ENCODE assay signal across 29 cellular contexts in the genomic region with DNA sequence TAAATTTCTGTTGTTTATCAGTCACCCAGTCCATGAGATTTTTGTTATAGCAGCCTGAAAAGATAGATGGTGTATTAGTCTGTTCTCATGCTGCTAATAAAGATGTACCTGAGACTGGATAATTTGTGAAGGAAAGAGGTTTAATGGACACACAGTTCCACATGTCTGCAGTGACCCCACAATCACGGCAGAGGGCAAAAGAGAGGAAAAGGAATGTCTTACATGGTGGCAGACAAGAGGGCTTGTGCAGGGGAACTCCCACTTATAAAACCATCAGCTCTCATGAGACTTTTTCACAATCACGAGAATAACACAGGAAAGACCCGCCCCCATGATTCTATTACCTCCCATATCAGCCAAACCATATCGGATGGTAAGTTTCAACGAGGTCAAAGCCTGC.
"Had no signal": no experiment of that assay in that cellular context is flagged by ENCODE, and none has a peak within 500 bp of the region (broad histone marks: within the 10 kb centered on the region; RNA-seq: fewer than 3 reads in every experiment).

No MANE protein-coding gene starts in this region.

- H3K4me3 Mint-ChIP-seq: activated naive CD4-positive, alpha-beta T cell treated with anti-CD3 and anti-CD28 coated beads, Interleukin-2, amount 10 ng/mL, durations not matched to agents 7 days and 5 days; mesothelial cell of epicardium; naive B cell; stimulated activated naive B cell treated with anti-CD40 and anti-IgM and Interleukin-4, amounts not matched to agents 10 μg/mL and 1 μg/mL and 100 μg/mL, for 72 hours had no signal

- H3K27ac Mint-ChIP-seq: activated naive CD4-positive, alpha-beta T cell treated with anti-CD3 and anti-CD28 coated beads, Interleukin-2, amount 10 ng/mL, durations not matched to agents 7 days and 5 days; mesothelial cell of epicardium; naive B cell; progenitor cell of endocrine pancreas; stimulated activated naive B cell treated with anti-CD40 and anti-IgM and Interleukin-4, amounts not matched to agents 10 μg/mL and 1 μg/mL and 100 μg/mL, for 72 hours had no signal

- H3K4me3 ChIP-seq: breast epithelium, gastroesophageal sphincter, ovary, sigmoid colon, stomach, thyroid gland, upper lobe of left lung, vagina had no signal

- ATAC-seq: gastroesophageal sphincter; left cardiac atrium; left ventricle myocardium superior; stimulated activated naive B cell treated with anti-CD40 and anti-IgM and Interleukin-4, amounts not matched to agents 10 μg/mL and 1 μg/mL and 100 μg/mL, for 72 hours had no signal

- H3K4me1 Mint-ChIP-seq: activated naive CD4-positive, alpha-beta T cell treated with anti-CD3 and anti-CD28 coated beads, Interleukin-2, amount 10 ng/mL, durations not matched to agents 7 days and 5 days; mesothelial cell of epicardium; naive B cell; stimulated activated naive B cell treated with anti-CD40 and anti-IgM and Interleukin-4, amounts not matched to agents 10 μg/mL and 1 μg/mL and 100 μg/mL, for 72 hours had no signal

- H3K4me1 ChIP-seq: breast epithelium, gastroesophageal sphincter, sigmoid colon, stomach, thyroid gland, upper lobe of left lung, vagina had no signal

- H3K36me3 Mint-ChIP-seq: activated naive CD4-positive, alpha-beta T cell treated with anti-CD3 and anti-CD28 coated beads, Interleukin-2, amount 10 ng/mL, durations not matched to agents 7 days and 5 days; mesothelial cell of epicardium; naive B cell; stimulated activated naive B cell treated with anti-CD40 and anti-IgM and Interleukin-4, amounts not matched to agents 10 μg/mL and 1 μg/mL and 100 μg/mL, for 72 hours had no signal

- H3K27me3 ChIP-seq: breast epithelium, gastroesophageal sphincter, ovary, sigmoid colon, stomach, thyroid gland, upper lobe of left lung, vagina had no signal

- H3K9me3 Mint-ChIP-seq: mesothelial cell of epicardium had no signal

- H3K27ac ChIP-seq: breast epithelium, gastroesophageal sphincter, ovary, sigmoid colon, stomach, thyroid gland, upper lobe of left lung, vagina had no signal

- H3K9me3 ChIP-seq: breast epithelium, gastroesophageal sphincter, ovary, sigmoid colon, stomach, thyroid gland, upper lobe of left lung, vagina had no signal

- H3K27me3 Mint-ChIP-seq: activated naive CD4-positive, alpha-beta T cell treated with anti-CD3 and anti-CD28 coated beads, Interleukin-2, amount 10 ng/mL, durations not matched to agents 7 days and 5 days; naive B cell; progenitor cell of endocrine pancreas; stimulated activated naive B cell treated with anti-CD40 and anti-IgM and Interleukin-4, amounts not matched to agents 10 μg/mL and 1 μg/mL and 100 μg/mL, for 72 hours had no signal

- H3K36me3 ChIP-seq: breast epithelium, gastroesophageal sphincter, ovary, sigmoid colon, stomach, thyroid gland, upper lobe of left lung, vagina had no signal

- DNase-seq: activated CD4-positive, alpha-beta T cell treated with anti-CD3 and anti-CD28 coated beads for 48 hours; activated CD4-positive, alpha-beta T cell treated with anti-CD3 and anti-CD28 coated beads, Interleukin-2, amount 50 U/mL, for 48 hours; activated CD8-positive, alpha-beta memory T cell treated with anti-CD3 and anti-CD28 coated beads for 24 hours; activated effector memory CD4-positive, alpha-beta T cell treated with anti-CD3 and anti-CD28 coated beads, Interleukin-2, amount 50 U/mL, for 16 hours; activated naive CD4-positive, alpha-beta T cell treated with anti-CD3 and anti-CD28 coated beads, Interleukin-2, amount 10 ng/mL, durations not matched to agents 7 days and 5 days; amygdala; central memory CD4-positive, alpha-beta T cell; head of caudate nucleus; hippocampal formation; left cardiac atrium; left ventricle myocardium superior; naive B cell; ovary; retina; sigmoid colon; small intestine; stimulated activated CD4-positive, alpha-beta T cell treated with anti-CD3 and anti-CD28 coated beads, Interleukin-1b, Interleukin-23, amount 100 ng/mL, for 48 hours; stimulated activated CD4-positive, alpha-beta T cell treated with anti-CD3 and anti-CD28 coated beads, Interleukin-4, amount 100 ng/mL, for 4 hours; stimulated activated CD8-positive, alpha-beta memory T cell treated with anti-CD3 and anti-CD28 coated beads, Interleukin-4, amount 100 ng/mL, for 48 hours; stimulated activated naive B cell treated with anti-CD40 and anti-IgM and Interleukin-4, amounts not matched to agents 10 μg/mL and 1 μg/mL and 100 μg/mL, for 72 hours; stomach; T-helper 2 cell; thyroid gland; upper lobe of left lung had no signal
